In genomic region chr3:158106773-158107461, GRCh38 we compare ENCODE assay signal across 8 cellular contexts. TPM values are rescaled to one million over a fixed set of nuclear protein-coding genes. Genes with fewer than 3 reads are reported as not detected.
DNase-seq lines count a peak whose midpoint lies in the region; ATAC-seq lines count a peak whose summit lies in the region.

No MANE protein-coding gene starts in this region.

- H2BK15ac ChIP-seq in mesenchymal stem cell (ENCODE audit: low read depth, poor library complexity, severe bottlenecking), result no peak overlapping the region

- H3K18ac ChIP-seq in mesenchymal stem cell (ENCODE audit: low read depth in 1 of 2, low read length in 2 of 2), result no peak overlapping the region

- peak overlapping the region; percentile 70 for H3K4me3 Mint-ChIP-seq in activated T-cell treated with anti-CD3 and anti-CD28 coated beads, Interleukin-2, amount 50 U/mL, for 24 hours

- no peak overlapping the region for H3K14ac ChIP-seq in mesenchymal stem cell (ENCODE audit: low read length in 2 of 2)

- peak overlapping the region; percentile 89 for H3K9ac ChIP-seq in mesenchymal stem cell (ENCODE audit: low read length)

- no peak overlapping the region for H2AK5ac ChIP-seq in mesenchymal stem cell (ENCODE audit: low read length, severe bottlenecking)

- no peak overlapping the region for H2BK120ac ChIP-seq in mesenchymal stem cell (ENCODE audit: low read depth, low read length)

- no peak overlapping the region for H2BK12ac ChIP-seq in mesenchymal stem cell (ENCODE audit: low read length in 2 of 2)

- H3K23ac ChIP-seq in mesenchymal stem cell (ENCODE audit: low read length in 2 of 2), result peak overlapping the region in 1 of 2 experiments; percentile 93

- peaks cover 0 to 2% of the 10 kb centered on the region in 2 experiments for H3K36me3 ChIP-seq in mesenchymal stem cell (ENCODE audit: control insufficient read depth in 1 of 2, insufficient read depth in 2 of 2, low read depth in 1 of 2, low read length in 2 of 2)

- no peak overlapping the region for H2AFZ ChIP-seq in mesenchymal stem cell (ENCODE audit: low read depth, low read length)

- H3K36me3 Mint-ChIP-seq in activated T-cell treated with anti-CD3 and anti-CD28 coated beads, Interleukin-2, amount 50 U/mL, for 24 hours (ENCODE audit: low read depth), result peaks cover 17% of the 10 kb centered on the region

- peaks cover 1% of the 10 kb centered on the region for H3K79me1 ChIP-seq in mesenchymal stem cell (replicated peaks; ENCODE audit: low read length, poor library complexity, severe bottlenecking)

- peaks cover 74% of the 10 kb centered on the region for H3K27me3 Mint-ChIP-seq in activated T-cell treated with anti-CD3 and anti-CD28 coated beads, Interleukin-2, amount 50 U/mL, for 24 hours

- no peak overlapping the region for H3K4ac ChIP-seq in mesenchymal stem cell (ENCODE audit: low read depth in 1 of 2, low read length in 2 of 2)

- no peaks in the 10 kb centered on the region for H3K9me3 ChIP-seq in mesenchymal stem cell (ENCODE audit: control insufficient read depth, low read length)

- ATAC-seq in HG02759 (IDR thresholded peaks at IDR 0.05; ENCODE audit: unreplicated experiment) (no peak), HG02623 (IDR thresholded peaks at IDR 0.05; ENCODE audit: unreplicated experiment) (no peak)

- H3K27ac Mint-ChIP-seq in activated T-cell treated with anti-CD3 and anti-CD28 coated beads, Interleukin-2, amount 50 U/mL, for 24 hours, result peak overlapping the region; percentile 6

- H3K9me3 Mint-ChIP-seq in activated T-cell treated with anti-CD3 and anti-CD28 coated beads, Interleukin-2, amount 50 U/mL, for 24 hours, result no peaks in the 10 kb centered on the region

- peaks cover 70% of the 10 kb centered on the region for H3K4me1 Mint-ChIP-seq in activated T-cell treated with anti-CD3 and anti-CD28 coated beads, Interleukin-2, amount 50 U/mL, for 24 hours (ENCODE audit: low read depth)

- H3K4me2 ChIP-seq in mesenchymal stem cell (ENCODE audit: low read length, poor library complexity, severe bottlenecking), result peak overlapping the region; percentile 94

- H2BK5ac ChIP-seq in mesenchymal stem cell (ENCODE audit: low read depth, low read length, poor library complexity, severe bottlenecking), result no peak overlapping the region

- H3K27me3 ChIP-seq in mesenchymal stem cell (ENCODE audit: control insufficient read depth in 1 of 2, insufficient read depth in 1 of 2, low read length in 2 of 2), result peaks cover 14 to 64% of the 10 kb centered on the region in 2 experiments

- peak; percentile 30 for DNase-seq in NCI-H2227 (lab: John Stamatoyannopoulos, UW; ENCODE audit: unreplicated experiment)
- DNase-seq in NCI-H2227 treated with DMSO at 0.1 percent for 48 hours (lab: John Stamatoyannopoulos, UW), result no peak
- no peak for DNase-seq in Jurkat, Clone E6-1 (ENCODE audit: low read depth, low spot score)
- DNase-seq in activated T-cell treated with anti-CD3 and anti-CD28 coated beads, Interleukin-2, amount 50 U/mL, for 24 hours, result peak; percentile 45
- peak; percentile 42 for DNase-seq in mesenchymal stem cell
- no peak for DNase-seq in GM19238 (ENCODE audit: insufficient read length, low spot score)

- peaks cover 31% of the 10 kb centered on the region for H3K4me1 ChIP-seq in mesenchymal stem cell (ENCODE audit: control insufficient read depth, insufficient read depth, low read depth, low read length)

- no peak overlapping the region for H4K8ac ChIP-seq in mesenchymal stem cell (ENCODE audit: low read length)

- H3K4me3 ChIP-seq in Jurkat, Clone E6-1 (ENCODE audit: low read length), result peak overlapping the region; percentile 58
- peak overlapping the region; percentile 36 to 86 for H3K4me3 ChIP-seq in mesenchymal stem cell (ENCODE audit: insufficient read depth in 1 of 2, low read depth in 1 of 2, low read length in 2 of 2)

- no peak overlapping the region for H4K91ac ChIP-seq in mesenchymal stem cell (ENCODE audit: low read length)

- WGBS in mesenchymal stem cell, result under 1% methylated on average over 37 of the region's 37 CpGs

- H3K27ac ChIP-seq in mesenchymal stem cell (ENCODE audit: low read length, poor library complexity, severe bottlenecking), result no peak overlapping the region

RNA-seq across cellular contexts. Expression of gene SHOX2, which starts 0.7 kb away (rescaled TPM):
- 2.4 TPM for polyA plus RNA-seq in Jurkat, Clone E6-1 (2012; ENCODE audit: insufficient read depth, insufficient read length)
- not detected for polyA plus RNA-seq in mesenchymal stem cell (2013, experiment 1 of 2)
- 0.03 TPM for polyA plus RNA-seq in mesenchymal stem cell (2013, experiment 2 of 2)

RNA-seq across cellular contexts. Expression of gene RSRC1, which starts 3.0 kb away (rescaled TPM):
- polyA plus RNA-seq in Jurkat, Clone E6-1 (2012; ENCODE audit: insufficient read depth, insufficient read length), result 57.8 TPM
- polyA plus RNA-seq in mesenchymal stem cell (2013, experiment 1 of 2), result 17.4 TPM
- 16.5 TPM for polyA plus RNA-seq in mesenchymal stem cell (2013, experiment 2 of 2)

Comparison
In these comparisons a context has a peak if more than half of its experiments do, and no peak if none do; other contexts are left out.
1. DNase-seq: peak in NCI-H2227 (single experiment), activated T-cell treated with anti-CD3 and anti-CD28 coated beads, Interleukin-2, amount 50 U/mL, for 24 hours (single experiment) and mesenchymal stem cell (single experiment); none in NCI-H2227 treated with DMSO at 0.1 percent for 48 hours (single experiment), Jurkat, Clone E6-1 (single experiment) and GM19238 (single experiment).